In the genomic region with DNA sequence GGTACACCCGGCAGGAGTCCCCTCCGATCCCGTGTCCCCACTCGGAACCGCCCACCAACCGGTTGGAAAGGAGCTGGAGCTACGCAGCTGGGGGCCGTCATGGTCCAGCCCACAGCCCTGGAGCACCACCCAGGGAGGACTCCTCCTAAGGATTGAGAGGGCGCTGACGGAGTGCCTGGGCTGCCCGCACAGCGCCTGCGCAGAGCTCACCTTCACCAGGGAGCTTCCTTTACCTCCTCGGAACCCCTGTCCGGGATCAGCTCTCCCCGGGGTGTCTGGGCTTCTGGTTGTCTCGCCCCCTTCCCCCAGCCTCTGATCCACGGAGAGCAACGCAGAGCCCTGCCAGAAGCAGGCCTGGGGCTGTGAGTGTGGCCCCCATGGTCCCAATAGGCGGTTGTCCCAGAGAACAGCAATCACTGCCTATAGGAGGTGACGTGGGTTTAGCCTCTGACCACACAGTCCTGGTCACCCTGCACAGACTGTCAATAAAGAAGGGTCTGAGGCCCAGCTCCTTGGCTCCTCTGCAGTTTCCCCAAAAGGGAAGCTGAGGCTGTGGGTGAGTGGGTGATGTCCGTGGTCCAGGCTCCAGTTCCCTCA, we compare ENCODE assay signal across 13 cellular contexts. TPM values are rescaled to one million over a fixed set of nuclear protein-coding genes. Genes with fewer than 3 reads are reported as not detected.
DNase-seq lines count a peak whose midpoint lies in the region; ATAC-seq and TF ChIP-seq lines count a peak whose summit lies in the region.
"Had no signal": no experiment of that assay in that cellular context is flagged by ENCODE, and none has a peak within 500 bp of the region (broad histone marks: within the 10 kb centered on the region; RNA-seq: fewer than 3 reads in every experiment).

No MANE protein-coding gene starts in this region.

- intact Hi-C loops in esophagus squamous epithelium (cut with DNase I) = no loop called here
- intact Hi-C loops in CD14-positive monocyte (cut with micrococcal nuclease) = no loop called here

- no peaks in the 10 kb centered on the region for H3K36me3 ChIP-seq in BLaER1 treated with 17β-estradiol and CSF1 and Interleukin-3, amounts not matched to agents 10 nM and 100 nM
- peaks cover 18% of the 10 kb centered on the region; the same call in 1 of the 2 replicates for H3K36me3 ChIP-seq in HUES64 (ENCODE audit: insufficient read depth, low read length)
- H3K36me3 ChIP-seq in esophagus squamous epithelium = no peaks in the 10 kb centered on the region
- no peaks in the 10 kb centered on the region for H3K36me3 ChIP-seq in neural progenitor cell
- H3K36me3 ChIP-seq in MG63 = no peaks in the 10 kb centered on the region
- H3K36me3 ChIP-seq: tibial artery had no signal

- H3K9me3 ChIP-seq in BLaER1 treated with 17β-estradiol and CSF1 and Interleukin-3, amounts not matched to agents 10 nM and 100 nM (replicated peaks in 1 of 11) = peaks cover 36 to 46% (median 43%) of the 10 kb centered on the region in 11 experiments
- H3K9me3 ChIP-seq in HUES64 (ENCODE audit: insufficient read depth, low read depth, low read length) (no peaks in the 10 kb centered on the region), esophagus squamous epithelium (no peaks in the 10 kb centered on the region), neural progenitor cell (ENCODE audit: low read depth) (peaks cover 5% of the 10 kb centered on the region), MG63 (peaks cover 8% of the 10 kb centered on the region)

- no peak for ATAC-seq in HG02759 (IDR thresholded peaks at IDR 0.05; ENCODE audit: unreplicated experiment)
- no peak for ATAC-seq in activated T-cell treated with anti-CD3 and anti-CD28 coated beads, Interleukin-2, amount 50 U/mL, for 4 hours

- 23% methylated on average over 22 of the region's 22 CpGs for WGBS in HUES64
- WGBS in esophagus squamous epithelium, 2 donors = no CpG with 5 or more reads among the region's 22 CpGs

- H3K9me3 Mint-ChIP-seq in neural progenitor cell (peaks cover 20% of the 10 kb centered on the region), CD14-positive monocyte (peaks cover 11 to 31% (median 22%) of the 10 kb centered on the region in 7 donors)
- peaks cover 6% of the 10 kb centered on the region for H3K9me3 Mint-ChIP-seq in activated T-cell treated with anti-CD3 and anti-CD28 coated beads, Interleukin-2, amount 50 U/mL, for 4 hours

- H3K4me1 Mint-ChIP-seq in neural progenitor cell (peaks cover 14% of the 10 kb centered on the region), CD14-positive monocyte (peaks cover 4% of the 10 kb centered on the region)
- peaks cover 6% of the 10 kb centered on the region for H3K4me1 Mint-ChIP-seq in activated T-cell treated with anti-CD3 and anti-CD28 coated beads, Interleukin-2, amount 50 U/mL, for 4 hours (ENCODE audit: low read depth)

- peaks cover 13% of the 10 kb centered on the region for H3F3A ChIP-seq in neural progenitor cell (ENCODE audit: low read depth)

- H3K9ac ChIP-seq in BLaER1 treated with 17β-estradiol and CSF1 and Interleukin-3, amounts not matched to agents 10 nM and 100 nM = no peak overlapping the region
- peak overlapping the region; percentile 77 for H3K9ac ChIP-seq in HUES64 (ENCODE audit: low read depth, low read length)
- no peak overlapping the region for H3K9ac ChIP-seq in neural progenitor cell

- H3K36me3 Mint-ChIP-seq in neural progenitor cell (peaks cover 7% of the 10 kb centered on the region), CD14-positive monocyte (peaks cover 0 to 6% of the 10 kb centered on the region in 2 donors)
- no peaks in the 10 kb centered on the region for H3K36me3 Mint-ChIP-seq in activated T-cell treated with anti-CD3 and anti-CD28 coated beads, Interleukin-2, amount 50 U/mL, for 4 hours (ENCODE audit: insufficient read depth)
- H3K36me3 Mint-ChIP-seq: activated CD4-positive, alpha-beta memory T cell treated with anti-CD3 and anti-CD28 coated beads for 36 hours had no signal

- peaks cover 0 to 34% (median 4%) of the 10 kb centered on the region in 11 experiments; a peak in 6 of 22 replicates for H4K20me1 ChIP-seq in BLaER1 treated with 17β-estradiol and CSF1 and Interleukin-3, amounts not matched to agents 10 nM and 100 nM
- peaks cover 8% of the 10 kb centered on the region for H4K20me1 ChIP-seq in neural progenitor cell (ENCODE audit: low read depth)

- no peak for TF ChIP-seq CTCF in esophagus squamous epithelium (IDR thresholded peaks at IDR 0.05)
- TF ChIP-seq CTCF in neural progenitor cell (IDR thresholded peaks at IDR 0.05) = no peak
- no peak for TF ChIP-seq CTCF in CD14-positive monocyte (IDR thresholded peaks at IDR 0.05)

- H3K4me2 ChIP-seq in BLaER1 treated with 17β-estradiol and CSF1 and Interleukin-3, amounts not matched to agents 10 nM and 100 nM = peak overlapping the region; percentile 66 to 90 (median 77)
- peak overlapping the region; percentile 89 for H3K4me2 ChIP-seq in neural progenitor cell

- H3K27me3 Mint-ChIP-seq in neural progenitor cell (ENCODE audit: insufficient read depth, low read depth) (peaks cover 70% of the 10 kb centered on the region), CD14-positive monocyte (ENCODE audit: low read depth in 3 of 3) (peaks cover 50 to 73% (median 53%) of the 10 kb centered on the region in 3 donors)
- peaks cover 47% of the 10 kb centered on the region for H3K27me3 Mint-ChIP-seq in activated T-cell treated with anti-CD3 and anti-CD28 coated beads, Interleukin-2, amount 50 U/mL, for 4 hours (ENCODE audit: low read depth)

- H2AFZ ChIP-seq in neural progenitor cell (replicated peaks) = peak overlapping the region; percentile 75

- H3K79me2 ChIP-seq in neural progenitor cell (ENCODE audit: low read depth) = no peaks in the 10 kb centered on the region

- peak overlapping the region; percentile 42 to 66 (median 53); a peak in 19 of 20 replicates for H3K4me3 ChIP-seq in BLaER1 treated with 17β-estradiol and CSF1 and Interleukin-3, amounts not matched to agents 10 nM and 100 nM
- H3K4me3 ChIP-seq in HUES64 (ENCODE audit: low read length) (peak overlapping the region; percentile 75), esophagus squamous epithelium (peak overlapping the region in 3 of 4 donors; percentile 10 to 50 (median 35)), neural progenitor cell (peak overlapping the region; percentile 52), MG63 (no peak overlapping the region)

- no peak for TF ChIP-seq POLR2A in esophagus squamous epithelium (IDR thresholded peaks at IDR 0.05)

- DNase-seq in esophagus squamous epithelium (lab: John Stamatoyannopoulos, UW) = no peak
- peak; percentile 33 for DNase-seq in neural progenitor cell (ENCODE audit: low spot score)
- no peak for DNase-seq in CD14-positive monocyte (ENCODE audit: low spot score)
- DNase-seq in MG63 = no peak
- no peak for DNase-seq in activated T-cell treated with anti-CD3 and anti-CD28 coated beads, Interleukin-2, amount 50 U/mL, for 4 hours
- DNase-seq: hypothalamus, occipital lobe had no signal

- no peak overlapping the region for H3K27ac Mint-ChIP-seq in neural progenitor cell
- H3K27ac Mint-ChIP-seq in CD14-positive monocyte = no peak overlapping the region
- H3K27ac Mint-ChIP-seq: activated CD4-positive, alpha-beta memory T cell treated with anti-CD3 and anti-CD28 coated beads for 36 hours; CD4-positive, alpha-beta T cell had no signal

- H3K4me1 ChIP-seq in BLaER1 treated with 17β-estradiol and CSF1 and Interleukin-3, amounts not matched to agents 10 nM and 100 nM = peaks cover 0 to 6% (median 2%) of the 10 kb centered on the region in 10 experiments; a peak in 6 of 20 replicates
- H3K4me1 ChIP-seq in HUES64 (ENCODE audit: insufficient read depth, low read length) (peaks cover 44% of the 10 kb centered on the region), esophagus squamous epithelium (peaks cover 23 to 31% (median 23%) of the 10 kb centered on the region in 3 donors), neural progenitor cell (peaks cover 9% of the 10 kb centered on the region)

- H3K4me3 Mint-ChIP-seq in neural progenitor cell = peak overlapping the region; percentile 60
- H3K4me3 Mint-ChIP-seq in CD14-positive monocyte = peak overlapping the region in 1 of 2 donors; percentile 76
- H3K4me3 Mint-ChIP-seq in activated T-cell treated with anti-CD3 and anti-CD28 coated beads, Interleukin-2, amount 50 U/mL, for 4 hours = no peak overlapping the region
- H3K4me3 Mint-ChIP-seq: activated CD4-positive, alpha-beta memory T cell treated with anti-CD3 and anti-CD28 coated beads for 36 hours had no signal

- H3K27me3 ChIP-seq in BLaER1 treated with 17β-estradiol and CSF1 and Interleukin-3, amounts not matched to agents 10 nM and 100 nM = peaks cover 56 to 66% (median 62%) of the 10 kb centered on the region in 11 experiments
- H3K27me3 ChIP-seq in HUES64 (ENCODE audit: insufficient read depth, low read length) (peaks cover 56% of the 10 kb centered on the region), esophagus squamous epithelium (peaks cover 10 to 91% (median 16%) of the 10 kb centered on the region in 4 donors), neural progenitor cell (peaks cover 97% of the 10 kb centered on the region), MG63 (peaks cover 29% of the 10 kb centered on the region)

- H3K27ac ChIP-seq in BLaER1 treated with 17β-estradiol and CSF1 and Interleukin-3, amounts not matched to agents 10 nM and 100 nM = no peak overlapping the region
- peak overlapping the region; percentile 98; the same call in 1 of the 2 replicates for H3K27ac ChIP-seq in HUES64 (ENCODE audit: low read depth, low read length)
- H3K27ac ChIP-seq in esophagus squamous epithelium = no peak overlapping the region
- no peak overlapping the region for H3K27ac ChIP-seq in neural progenitor cell
- H3K27ac ChIP-seq: tibial artery had no signal

RNA-seq across cellular contexts. Expression of a gene that starts 14.6 kb away (rescaled TPM):
- polyA plus RNA-seq in HUES64 (2013, experiment 1 of 2) = 0.35 TPM
- polyA plus RNA-seq in HUES64 (2013, experiment 2 of 2) = 0.38 TPM
- not detected for total RNA-seq in esophagus squamous epithelium
- not detected in 2 replicates for total RNA-seq in neural progenitor cell (ENCODE audit: low replicate concordance)
- polyA plus RNA-seq in CD14-positive monocyte = not detected
- not detected in 2 replicates for total RNA-seq in MG63 (2014; rRNA removed; shearing (Covaris generic); ENCODE audit: low replicate concordance)
- total RNA-seq in activated T-cell treated with anti-CD3 and anti-CD28 coated beads, Interleukin-2, amount 50 U/mL, for 4 hours = not detected
- total RNA-seq: activated CD4-positive, alpha-beta memory T cell treated with anti-CD3 and anti-CD28 coated beads for 36 hours; CD4-positive, alpha-beta T cell; occipital lobe had no signal

RNA-seq across cellular contexts. Expression of a gene that starts 34.7 kb away (rescaled TPM):
- polyA plus RNA-seq in HUES64 (2013, experiment 1 of 2) = not detected
- not detected for polyA plus RNA-seq in HUES64 (2013, experiment 2 of 2)
- total RNA-seq in esophagus squamous epithelium (not detected), neural progenitor cell (ENCODE audit: low replicate concordance) (not detected in 2 replicates)
- not detected for polyA plus RNA-seq in CD14-positive monocyte
- total RNA-seq in MG63 (2014; rRNA removed; shearing (Covaris generic); ENCODE audit: low replicate concordance) = not detected in 2 replicates
- not detected for total RNA-seq in activated T-cell treated with anti-CD3 and anti-CD28 coated beads, Interleukin-2, amount 50 U/mL, for 4 hours
- total RNA-seq: activated CD4-positive, alpha-beta memory T cell treated with anti-CD3 and anti-CD28 coated beads for 36 hours; CD4-positive, alpha-beta T cell; occipital lobe had no signal

RNA-seq across cellular contexts. Expression of a gene that starts 42.7 kb away (rescaled TPM):
- polyA plus RNA-seq in HUES64 (2013, experiment 1 of 2) = not detected
- polyA plus RNA-seq in HUES64 (2013, experiment 2 of 2) = 0.13 TPM
- total RNA-seq in esophagus squamous epithelium = not detected
- not detected in 2 replicates for total RNA-seq in neural progenitor cell (ENCODE audit: low replicate concordance)
- polyA plus RNA-seq in CD14-positive monocyte = not detected
- total RNA-seq in MG63 (2014; rRNA removed; shearing (Covaris generic); ENCODE audit: low replicate concordance) = not detected in 2 replicates
- not detected for total RNA-seq in activated T-cell treated with anti-CD3 and anti-CD28 coated beads, Interleukin-2, amount 50 U/mL, for 4 hours
- total RNA-seq: activated CD4-positive, alpha-beta memory T cell treated with anti-CD3 and anti-CD28 coated beads for 36 hours; CD4-positive, alpha-beta T cell; occipital lobe had no signal
